In genomic region chr12:67099858-67100257, GRCh38 we compare ENCODE assay signal across 29 cellular contexts.
"Had no signal": no experiment of that assay in that cellular context is flagged by ENCODE, and none has a peak within 500 bp of the region (broad histone marks: within the 10 kb centered on the region; RNA-seq: fewer than 3 reads in every experiment).

No MANE protein-coding gene starts in this region.

- H3K27me3 Mint-ChIP-seq: activated CD4-positive, alpha-beta T cell treated with anti-CD3 and anti-CD28 coated beads for 36 hours; brain; dendritic cell treated with granulocyte-macrophage colony-stimulating factor and Interleukin-4, amounts not matched to agents 40 ng/mL and 50 ng/mL, for 4 days had no signal

- H3K4me3 Mint-ChIP-seq: activated CD4-positive, alpha-beta T cell treated with anti-CD3 and anti-CD28 coated beads for 36 hours; activated CD8-positive, alpha-beta T cell treated with anti-CD3 and anti-CD28 coated beads for 36 hours; activated naive CD8-positive, alpha-beta T cell; activated T-cell treated with anti-CD3 and anti-CD28 coated beads, Interleukin-2, amount 50 U/mL, for 4 hours; activated T-helper 17 cell treated with anti-CD3 and anti-CD28 coated beads, Interleukin-2, amount 50 U/mL, for 72 hours; brain; central memory CD8-positive, alpha-beta T cell; dendritic cell treated with granulocyte-macrophage colony-stimulating factor and Interleukin-4, amounts not matched to agents 40 ng/mL and 50 ng/mL, for 4 days; endodermal cell; T-helper 17 cell had no signal

- H3K27me3 ChIP-seq: ascending aorta, breast epithelium had no signal

- H3K9me3 ChIP-seq: ascending aorta had no signal

- DNase-seq: activated CD4-positive, alpha-beta T cell treated with anti-CD3 and anti-CD28 coated beads for 36 hours; activated CD4-positive, alpha-beta T cell treated with anti-CD3 and anti-CD28 coated beads, Interleukin-2, amount 50 U/mL, for 1 hour; activated CD4-positive, alpha-beta T cell treated with anti-CD3 and anti-CD28 coated beads, Interleukin-2, amount 50 U/mL, for 48 hours; activated CD4-positive, CD25-positive, alpha-beta regulatory T cell; activated CD4-positive, CD25-positive, alpha-beta regulatory T cell treated with anti-CD3 and anti-CD28 coated beads, Interleukin-2, amount 50 U/mL, for 72 hours; activated CD8-positive, alpha-beta memory T cell treated with anti-CD3 and anti-CD28 coated beads for 24 hours; activated CD8-positive, alpha-beta T cell treated with anti-CD3 and anti-CD28 coated beads for 36 hours; activated effector memory CD4-positive, alpha-beta T cell treated with Interleukin-2 at 50 U/mL for 16 hours; activated gamma-delta T cell treated with Interleukin-2 at 50 U/mL for 16 hours; activated naive CD4-positive, alpha-beta T cell treated with anti-CD3 and anti-CD28 coated beads, Interleukin-2, amount 50 U/mL, for 16 hours; activated naive CD4-positive, alpha-beta T cell treated with Interleukin-2 at 50 U/mL for 16 hours; activated T-cell treated with anti-CD3 and anti-CD28 coated beads, Interleukin-2, amount 50 U/mL, for 4 hours; amniotic stem cell; dorsolateral prefrontal cortex; effector memory CD4-positive, alpha-beta T cell; endodermal cell; foreskin fibroblast; T-helper 1 cell; T-helper 17 cell had no signal

- H3K9me3 Mint-ChIP-seq: activated CD8-positive, alpha-beta T cell treated with anti-CD3 and anti-CD28 coated beads for 36 hours; activated T-helper 17 cell treated with anti-CD3 and anti-CD28 coated beads, Interleukin-2, amount 50 U/mL, for 72 hours; central memory CD8-positive, alpha-beta T cell; dendritic cell treated with granulocyte-macrophage colony-stimulating factor and Interleukin-4, amounts not matched to agents 40 ng/mL and 50 ng/mL, for 4 days; endodermal cell had no signal

- H3K36me3 ChIP-seq: ascending aorta, breast epithelium, cardiac muscle cell had no signal

- H3K4me1 Mint-ChIP-seq: activated CD4-positive, alpha-beta T cell treated with anti-CD3 and anti-CD28 coated beads for 36 hours; activated T-helper 17 cell treated with anti-CD3 and anti-CD28 coated beads, Interleukin-2, amount 50 U/mL, for 72 hours; brain; central memory CD8-positive, alpha-beta T cell; T-helper 17 cell had no signal

- ATAC-seq: activated CD4-positive, alpha-beta T cell treated with anti-CD3 and anti-CD28 coated beads for 36 hours; activated CD8-positive, alpha-beta T cell treated with anti-CD3 and anti-CD28 coated beads for 36 hours; activated T-cell treated with anti-CD3 and anti-CD28 coated beads, Interleukin-2, amount 50 U/mL, for 4 hours; activated T-helper 17 cell treated with anti-CD3 and anti-CD28 coated beads, Interleukin-2, amount 50 U/mL, for 72 hours; esophagus mucosa; T-helper 17 cell had no signal

- H3K36me3 Mint-ChIP-seq: brain had no signal

- H3K27ac ChIP-seq: ascending aorta, breast epithelium, cardiac muscle cell, coronary artery, dorsolateral prefrontal cortex had no signal

- H3K27ac Mint-ChIP-seq: activated CD4-positive, alpha-beta T cell treated with anti-CD3 and anti-CD28 coated beads for 36 hours; activated CD8-positive, alpha-beta T cell treated with anti-CD3 and anti-CD28 coated beads for 36 hours; activated naive CD8-positive, alpha-beta T cell; activated T-helper 17 cell treated with anti-CD3 and anti-CD28 coated beads, Interleukin-2, amount 50 U/mL, for 72 hours; brain; dendritic cell treated with granulocyte-macrophage colony-stimulating factor and Interleukin-4, amounts not matched to agents 40 ng/mL and 50 ng/mL, for 4 days; endodermal cell; T-helper 17 cell had no signal

- H3K4me1 ChIP-seq: ascending aorta, breast epithelium had no signal

- H3K4me3 ChIP-seq: ascending aorta, breast epithelium, cardiac muscle cell, coronary artery, dorsolateral prefrontal cortex had no signal
